19 cellular contexts compared by ENCODE assay signal in the genomic region with DNA sequence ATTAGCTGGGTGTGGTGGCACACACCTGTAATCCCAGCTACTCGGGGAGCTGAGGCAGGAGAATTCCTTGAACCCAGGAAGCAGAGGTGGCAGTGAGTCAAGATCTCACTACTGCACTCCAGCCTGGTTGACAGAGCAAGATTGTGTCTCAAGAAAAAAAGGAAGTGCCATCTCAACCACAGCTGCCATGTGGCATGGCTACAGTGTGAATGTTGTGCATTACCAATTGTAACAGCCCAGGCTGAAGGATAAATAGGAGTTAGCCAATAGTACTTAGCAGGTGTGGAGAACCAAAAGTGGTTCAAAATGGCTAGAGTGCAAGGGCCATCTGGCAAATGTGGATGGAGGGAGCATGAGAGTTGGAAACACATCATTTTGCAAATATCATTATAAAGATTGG. TPM values are rescaled to one million over a fixed set of nuclear protein-coding genes. Genes with fewer than 3 reads are reported as not detected.
DNase-seq lines count a peak whose midpoint lies in the region; ATAC-seq and TF ChIP-seq lines count a peak whose summit lies in the region.
"Had no signal": no experiment of that assay in that cellular context is flagged by ENCODE, and none has a peak within 500 bp of the region (broad histone marks: within the 10 kb centered on the region; RNA-seq: fewer than 3 reads in every experiment).

No MANE protein-coding gene starts in this region.

- H3K4me1 Mint-ChIP-seq in T-helper 17 cell (peaks cover 15% of the 10 kb centered on the region), naive B cell (peaks cover 23 to 33% (median 23%) of the 10 kb centered on the region in 3 donors)

- DNase-seq in CD1c-positive myeloid dendritic cell (ENCODE audit: extremely low spot score): peak; percentile 12
- DNase-seq in NB4 (ENCODE audit: low read depth): peak; percentile 76
- no peak for DNase-seq in T-helper 17 cell
- DNase-seq in naive B cell: no peak
- DNase-seq in AG08395 (ENCODE audit: low spot score): no peak
- DNase-seq in hepatic stellate cell (ENCODE audit: low spot score): no peak
- DNase-seq in COR-L47 (lab: John Stamatoyannopoulos, UW): no peak
- DNase-seq: activated CD4-positive, alpha-beta T cell treated with anti-CD3 and anti-CD28 coated beads, Interleukin-2, amount 50 U/mL, for 48 hours; activated CD4-positive, CD25-positive, alpha-beta regulatory T cell; activated naive CD8-positive, alpha-beta T cell treated with anti-CD3 and anti-CD28 coated beads, Interleukin-2, amount 10 ng/mL, durations not matched to agents 7 days and 5 days; CD8-positive, alpha-beta T cell; hippocampal formation; mucosa of descending colon; NCI-H1436 treated with DMSO at 0.1 percent for 48 hours; SJCRH30; substantia nigra had no signal

- H3K36me3 Mint-ChIP-seq in T-helper 17 cell (ENCODE audit: low read depth) (no peaks in the 10 kb centered on the region), naive B cell (peaks cover 0 to 5% of the 10 kb centered on the region in 2 donors)
- H3K36me3 Mint-ChIP-seq: activated naive CD8-positive, alpha-beta T cell treated with anti-CD3 and anti-CD28 coated beads, Interleukin-2, amount 10 ng/mL, durations not matched to agents 7 days and 5 days; CD8-positive, alpha-beta T cell; neural progenitor cell had no signal

- H3K4me3 Mint-ChIP-seq in T-helper 17 cell (no peak overlapping the region), naive B cell (peak overlapping the region in 1 of 8 donors; percentile 54)
- H3K4me3 Mint-ChIP-seq: activated naive CD8-positive, alpha-beta T cell treated with anti-CD3 and anti-CD28 coated beads, Interleukin-2, amount 10 ng/mL, durations not matched to agents 7 days and 5 days; CD8-positive, alpha-beta T cell; neural progenitor cell had no signal

- no peak for TF ChIP-seq POLR2A in NB4 (IDR thresholded peaks at IDR 0.05; ENCODE audit: extremely low read depth, insufficient read length)

- peaks cover 0 to 4% (median 0%) of the 10 kb centered on the region in 7 donors for H3K9me3 Mint-ChIP-seq in naive B cell
- H3K9me3 Mint-ChIP-seq: activated naive CD8-positive, alpha-beta T cell treated with anti-CD3 and anti-CD28 coated beads, Interleukin-2, amount 10 ng/mL, durations not matched to agents 7 days and 5 days; CD8-positive, alpha-beta T cell had no signal

- ATAC-seq in T-helper 17 cell (no peak), naive B cell (ENCODE audit: low read depth in 2 of 2) (peak; percentile 61 to 69), HG02763 (IDR thresholded peaks at IDR 0.05; ENCODE audit: unreplicated experiment) (no peak)
- ATAC-seq: CD8-positive, alpha-beta T cell had no signal

- peak overlapping the region; percentile 87 for H3K27ac Mint-ChIP-seq in T-helper 17 cell
- H3K27ac Mint-ChIP-seq in naive B cell: peak overlapping the region in 1 of 6 donors; percentile 64
- H3K27ac Mint-ChIP-seq: activated naive CD8-positive, alpha-beta T cell treated with anti-CD3 and anti-CD28 coated beads, Interleukin-2, amount 10 ng/mL, durations not matched to agents 7 days and 5 days; CD8-positive, alpha-beta T cell; neural progenitor cell had no signal

- H3K4me3 ChIP-seq in NB4 (ENCODE audit: low read depth, low read length): no peak overlapping the region
- H3K4me3 ChIP-seq: mucosa of descending colon, neural progenitor cell, SJCRH30, vagina had no signal

- H3K9me3 ChIP-seq in T-helper 17 cell (ENCODE audit: control insufficient read depth, low read length, poor library complexity, severe bottlenecking): no peaks in the 10 kb centered on the region
- H3K9me3 ChIP-seq: mucosa of descending colon, SJCRH30, vagina had no signal

- no peaks in the 10 kb centered on the region for H3K27me3 Mint-ChIP-seq in T-helper 17 cell
- H3K27me3 Mint-ChIP-seq in naive B cell: peaks cover 0 to 8% (median 0%) of the 10 kb centered on the region in 3 donors
- H3K27me3 Mint-ChIP-seq: activated naive CD8-positive, alpha-beta T cell treated with anti-CD3 and anti-CD28 coated beads, Interleukin-2, amount 10 ng/mL, durations not matched to agents 7 days and 5 days had no signal

- no peak for TF ChIP-seq CTCF in NB4 (IDR thresholded peaks at IDR 0.05; ENCODE audit: low read depth, low read length)

RNA-seq across cellular contexts. Expression of a gene that starts 28.9 kb away (rescaled TPM):
- 100 to 1,000 TPM; 153 to 157 TPM for total RNA-seq in T-helper 17 cell
- polyA plus RNA-seq in naive B cell (ENCODE audit: low read depth in 6 of 6): 100 to 1,000 TPM; 309 to 601 (median 346) TPM

Comparison
In these comparisons a context has a peak if more than half of its experiments do, and no peak if none do; other contexts are left out.
1. DNase-seq: peak in CD1c-positive myeloid dendritic cell (single experiment) and NB4 (single experiment); none in T-helper 17 cell (0 of 3), naive B cell (single experiment), AG08395 (single experiment), hepatic stellate cell (single experiment) and COR-L47 (single experiment).
2. ATAC-seq: peak in naive B cell (2 of 2); none in T-helper 17 cell (single experiment) and HG02763 (single experiment).